1 cellular context compared by ENCODE assay signal in genomic region chr22:39279170-39279850, GRCh38.
TF ChIP-seq lines count a peak whose summit lies in the region.

No MANE protein-coding gene starts in this region.

TF ChIP-seq in H1, 55 proteins besides CTCF, POLR2A, EP300 and RAD21:
- no peak for TF ChIP-seq TAF7 (optimal IDR thresholded peaks at IDR 0.05; ENCODE audit: borderline replicate concordance, low read depth, low read length)
- TF ChIP-seq TAF1 (IDR thresholded peaks at IDR 0.05; ENCODE audit: low read depth, low read length), result 0 out of 2 replicates have a peak, but pooled peaks have one; percentile 11
